8 cellular contexts compared by ENCODE assay signal in the genomic region with DNA sequence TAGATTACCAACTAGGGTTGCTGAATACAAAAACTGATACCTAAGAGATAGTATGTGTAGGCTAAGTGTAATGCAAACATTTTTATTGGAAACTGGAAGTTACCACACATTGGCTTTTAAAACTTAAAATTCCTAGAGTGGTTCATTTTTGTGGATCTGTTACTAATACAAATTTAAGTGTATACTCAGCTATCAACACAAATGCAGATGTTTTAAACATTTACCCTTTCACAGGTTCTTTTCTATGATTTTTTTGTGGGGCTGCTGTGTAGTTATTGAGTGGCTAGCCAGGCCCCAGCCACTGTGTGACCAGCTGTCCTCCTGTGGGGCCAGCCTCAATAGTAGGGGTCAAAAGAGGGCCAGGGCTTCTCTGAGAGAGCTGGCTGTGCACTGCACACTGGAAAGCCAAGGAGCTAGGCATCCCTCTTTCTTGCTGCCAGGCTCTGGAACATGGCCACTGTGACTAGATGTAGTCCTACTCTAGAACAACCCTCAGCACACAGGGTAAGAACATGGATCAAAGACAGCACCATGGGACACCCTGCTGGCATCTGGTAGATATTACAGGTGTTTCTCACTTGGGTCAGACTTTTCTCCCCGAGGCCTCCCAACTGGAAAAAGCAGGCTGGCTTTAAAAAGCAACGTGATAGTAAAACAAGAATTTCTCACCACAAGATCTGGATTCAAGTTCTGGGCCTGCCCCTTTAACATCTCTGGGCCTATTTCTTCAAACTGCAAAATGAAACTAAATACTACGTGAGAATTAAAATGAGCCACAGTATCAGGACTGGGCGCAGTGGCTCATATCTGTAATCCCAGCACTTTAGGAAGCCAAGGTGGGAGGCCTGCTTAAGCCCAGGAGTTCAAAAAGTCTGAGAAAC. TPM values are rescaled to one million over a fixed set of nuclear protein-coding genes. Genes with fewer than 3 reads are reported as not detected.
DNase-seq lines count a peak whose midpoint lies in the region; ATAC-seq, FAIRE-seq and TF ChIP-seq lines count a peak whose summit lies in the region.

No MANE protein-coding gene starts in this region.

- peak; percentile 69 to 84 for ATAC-seq in naive thymus-derived CD8-positive, alpha-beta T cell

- intact Hi-C loops in esophagus muscularis mucosa (cut with DNase I) = loop anchor here (2.0 kb wide), 1 partner anchor 137 kb away; no protein-coding TSS in a partner anchor

- no peaks in the 10 kb centered on the region for H3K36me3 Mint-ChIP-seq in naive thymus-derived CD8-positive, alpha-beta T cell

- H3K4me3 ChIP-seq in AG04450 (ENCODE audit: low read depth, low read length) (no peak overlapping the region), esophagus muscularis mucosa (no peak overlapping the region)

- FAIRE-seq in HTR-8/SVneo (lab: Jason Lieb, UNC) = peak; percentile 69

- peak overlapping the region; percentile 31 to 88 (median 70) for H3K27ac Mint-ChIP-seq in naive thymus-derived CD8-positive, alpha-beta T cell

- CTCF ChIA-PET in AG04450 (lab: Charles Lee) = interaction anchor here (0.5 to 11.1 kb wide), 17 partner anchors 9 to 323 kb away, joined by 3 to 661 read pairs (median 5); a partner anchor contains a TSS

- no peak for TF ChIP-seq EP300 in esophagus muscularis mucosa (IDR thresholded peaks at IDR 0.05)

- H3K36me3 ChIP-seq in esophagus muscularis mucosa = peaks cover 0 to 28% (median 17%) of the 10 kb centered on the region in 4 donors

- DNase-seq in AG04450 (ENCODE audit: low read depth, low spot score) (peak; percentile 59), HTR-8/SVneo (ENCODE audit: insufficient read length, low spot score) (peak; percentile 88), NOMO-1 treated with dmso at 0.1 percent for 144 hours (lab: John Stamatoyannopoulos, UW; ENCODE audit: unreplicated experiment) (peak; percentile 39), activated T-cell treated with anti-CD3 and anti-CD28 coated beads for 48 hours (ENCODE audit: low read depth) (peak; percentile 42), esophagus muscularis mucosa (ENCODE audit: extremely low spot score) (peak; percentile 92)
- DNase-seq in naive thymus-derived CD8-positive, alpha-beta T cell = peak in 9 of 10 donors; percentile 9 to 69 (median 42)

- H3K9me3 Mint-ChIP-seq in naive thymus-derived CD8-positive, alpha-beta T cell = no peaks in the 10 kb centered on the region

- H3K27me3 ChIP-seq in AG04450 (ENCODE audit: control insufficient read depth, insufficient read depth, low read length) = no peaks in the 10 kb centered on the region
- H3K27me3 ChIP-seq in esophagus muscularis mucosa = no peaks in the 10 kb centered on the region

- TF ChIP-seq CTCF in AG04450 (IDR thresholded peaks at IDR 0.05; ENCODE audit: low read depth, low read length) = peak; percentile 73
- TF ChIP-seq CTCF in esophagus muscularis mucosa (IDR thresholded peaks at IDR 0.05) = peak; percentile 68 to 82 (median 72)

- 26% methylated on average over 4 of the region's 4 CpGs for WGBS in esophagus muscularis mucosa

- H3K4me1 ChIP-seq in esophagus muscularis mucosa = peaks cover 24 to 44% (median 41%) of the 10 kb centered on the region in 4 donors

- TF ChIP-seq POLR2A in GM18526 (IDR thresholded peaks at IDR 0.05; ENCODE audit: extremely low read depth, insufficient read length) = peak; percentile 16
- TF ChIP-seq POLR2A in esophagus muscularis mucosa (IDR thresholded peaks at IDR 0.05; ENCODE audit: low read depth) = no peak

- H3K4me1 Mint-ChIP-seq in naive thymus-derived CD8-positive, alpha-beta T cell = peaks cover 16 to 58% (median 53%) of the 10 kb centered on the region in 4 donors

- H3K4me3 Mint-ChIP-seq in naive thymus-derived CD8-positive, alpha-beta T cell = peak overlapping the region in 2 of 10 donors; percentile 2 to 9

- H3K9me3 ChIP-seq in AG04450 (ENCODE audit: control insufficient read depth, insufficient read depth, low read length) (no peaks in the 10 kb centered on the region), esophagus muscularis mucosa (no peaks in the 10 kb centered on the region)

- POLR2A ChIA-PET in AG04450 (lab: Yijun Ruan, JAX) = interaction anchor here (1.1 kb wide), 1 partner anchor 135 kb away, joined by 5 read pairs; no protein-coding TSS in a partner anchor
- POLR2A ChIA-PET in naive thymus-derived CD8-positive, alpha-beta T cell (lab: Charles Lee) = interaction anchor here (0.6 to 5.1 kb wide), 6 partner anchors 9 to 877 kb away, joined by 3 to 39 read pairs (median 5); a partner anchor contains a TSS

- no peaks in the 10 kb centered on the region for H3K27me3 Mint-ChIP-seq in naive thymus-derived CD8-positive, alpha-beta T cell

- H3K27ac ChIP-seq in AG04450 (ENCODE audit: low read depth, low read length) = no peak overlapping the region
- H3K27ac ChIP-seq in esophagus muscularis mucosa (replicated peaks in 1 of 4) = peak overlapping the region; percentile 71 to 97 (median 76)
- peak overlapping the region; percentile 59 for H3K27ac ChIP-seq in temporal lobe (ENCODE audit: low read depth, low read length)

RNA-seq across cellular contexts. Expression of a gene that starts 7.3 kb away (rescaled TPM):
- polyA plus RNA-seq in AG04450 (2011; rRNA removed) = 34.2 and 38.9 TPM in 2 replicates
- 65.1 and 68.2 TPM in 2 replicates for polyA minus RNA-seq in AG04450 (2011; rRNA and poly(A)+ RNA removed)
- 100 to 1,000 TPM in 3 of 4 donors, 10 to 100 TPM in 1; 98.9 to 154 (median 121) TPM for total RNA-seq in esophagus muscularis mucosa
- total RNA-seq in naive thymus-derived CD8-positive, alpha-beta T cell = 10 to 100 TPM; 91.6 to 92.8 TPM
- 10 to 100 TPM; 41.1 to 48.9 (median 42.1) TPM for polyA plus RNA-seq in naive thymus-derived CD8-positive, alpha-beta T cell
- 55.6 TPM for total RNA-seq in temporal lobe

RNA-seq across cellular contexts. Expression of a gene that starts 11.7 kb away (rescaled TPM):
- polyA plus RNA-seq in AG04450 (2011; rRNA removed) = 215 and 249 TPM in 2 replicates
- 278 and 309 TPM in 2 replicates for polyA minus RNA-seq in AG04450 (2011; rRNA and poly(A)+ RNA removed)
- 100 to 1,000 TPM; 136 to 185 (median 156) TPM for total RNA-seq in esophagus muscularis mucosa
- total RNA-seq in naive thymus-derived CD8-positive, alpha-beta T cell = 100 to 1,000 TPM; 213 to 256 TPM
- 10 to 100 TPM; 43.5 to 51.6 (median 45.4) TPM for polyA plus RNA-seq in naive thymus-derived CD8-positive, alpha-beta T cell
- 217 TPM for total RNA-seq in temporal lobe

RNA-seq across cellular contexts. Expression of a gene that starts 40.1 kb away (rescaled TPM):
- polyA plus RNA-seq in AG04450 (2011; rRNA removed) = 21.6 and 27.6 TPM in 2 replicates
- polyA minus RNA-seq in AG04450 (2011; rRNA and poly(A)+ RNA removed) = 20.9 and 22.6 TPM in 2 replicates
- 10 to 100 TPM; 30.3 to 72.2 (median 51.2) TPM for total RNA-seq in esophagus muscularis mucosa
- under 1 TPM in 1 of 2 experiments, not detected in 1; 0.55 TPM for total RNA-seq in naive thymus-derived CD8-positive, alpha-beta T cell
- not detected for polyA plus RNA-seq in naive thymus-derived CD8-positive, alpha-beta T cell
- 9.1 TPM for total RNA-seq in temporal lobe

Comparison
In these comparisons a context has a peak if more than half of its experiments do, and no peak if none do; other contexts are left out.
1. DNase-seq: peak in every context shown above with its lines; median percentile 92 in esophagus muscularis mucosa; 88 in HTR-8/SVneo; 59 in AG04450; 42 in activated T-cell treated with anti-CD3 and anti-CD28 coated beads for 48 hours; 42 in naive thymus-derived CD8-positive, alpha-beta T cell; 39 in NOMO-1 treated with dmso at 0.1 percent for 144 hours.